29 cellular contexts compared by ENCODE assay signal in genomic region chr4:89267392-89267791, GRCh38. TPM values are rescaled to one million over a fixed set of nuclear protein-coding genes. Genes with fewer than 3 reads are reported as not detected.
"Had no signal": no experiment of that assay in that cellular context is flagged by ENCODE, and none has a peak within 500 bp of the region (broad histone marks: within the 10 kb centered on the region; RNA-seq: fewer than 3 reads in every experiment).

No MANE protein-coding gene starts in this region.

- H3K4me3 ChIP-seq: lower lobe of right lung, mucosa of descending colon, sigmoid colon, smooth muscle cell, thoracic aorta, vagina had no signal

- H3K9me3 ChIP-seq: lower lobe of right lung, mucosa of descending colon, sigmoid colon, thoracic aorta, vagina had no signal

- H3K27ac ChIP-seq: lower lobe of right lung, sigmoid colon, thoracic aorta, vagina had no signal

- H3K9me3 Mint-ChIP-seq: activated CD4-positive, alpha-beta memory T cell treated with anti-CD3 and anti-CD28 coated beads, Interleukin-2, amount 10 ng/mL, durations not matched to agents 7 days and 5 days; dendritic cell treated with granulocyte-macrophage colony-stimulating factor and Interleukin-4, amounts not matched to agents 40 ng/mL and 50 ng/mL, for 4 days; stimulated activated naive B cell treated with anti-CD40 and anti-IgM and Interleukin-4, amounts not matched to agents 10 μg/mL and 1 μg/mL and 100 μg/mL, for 72 hours; T-helper 1 cell treated with Interleukin-12 subunit alpha and Interleukin-12 subunit beta and Interleukin-4 antibody, amounts not matched to agents 30 μg/mL and 1 μg/mL, for 36 hours had no signal

- H3K27me3 Mint-ChIP-seq: activated CD4-positive, alpha-beta memory T cell treated with anti-CD3 and anti-CD28 coated beads, Interleukin-2, amount 10 ng/mL, durations not matched to agents 7 days and 5 days; activated CD4-positive, alpha-beta T cell treated with anti-CD3 and anti-CD28 coated beads, Interleukin-2, amount 10 ng/mL, durations not matched to agents 24 days and 14 days; activated naive CD8-positive, alpha-beta T cell treated with anti-CD3 and anti-CD28 coated beads, Interleukin-2, amount 10 ng/mL, durations not matched to agents 7 days and 5 days; dendritic cell treated with granulocyte-macrophage colony-stimulating factor and Interleukin-4, amounts not matched to agents 40 ng/mL and 50 ng/mL, for 4 days; type B pancreatic cell had no signal

- H3K4me1 ChIP-seq: lower lobe of right lung, sigmoid colon had no signal

- DNase-seq: activated CD4-positive, alpha-beta memory T cell treated with anti-CD3 and anti-CD28 coated beads, Interleukin-2, amount 10 ng/mL, durations not matched to agents 7 days and 5 days; activated CD4-positive, alpha-beta T cell treated with anti-CD3 and anti-CD28 coated beads, Interleukin-2, amount 10 ng/mL, durations not matched to agents 24 days and 14 days; activated CD4-positive, CD25-positive, alpha-beta regulatory T cell; activated naive CD4-positive, alpha-beta T cell; activated naive CD8-positive, alpha-beta T cell treated with anti-CD3 and anti-CD28 coated beads, Interleukin-2, amount 10 ng/mL, durations not matched to agents 7 days and 5 days; amygdala; effector CD8-positive, alpha-beta T cell; foreskin melanocyte; glutamatergic neuron; islet precursor cell; left colon; lower lobe of right lung; mesendoderm; mucosa of descending colon; occipital lobe; posterior cingulate gyrus; sigmoid colon; stimulated activated CD4-positive, alpha-beta T cell treated with anti-CD3 and anti-CD28 coated beads, Interleukin-15, amount 100 ng/mL, for 24 hours; stimulated activated naive B cell treated with anti-CD40 and anti-IgM and Interleukin-4, amounts not matched to agents 10 μg/mL and 1 μg/mL and 100 μg/mL, for 72 hours had no signal

- H3K36me3 ChIP-seq: lower lobe of right lung, sigmoid colon, thoracic aorta, vagina had no signal

- ATAC-seq: esophagus mucosa; left colon; lower lobe of right lung; mucosa of descending colon; stimulated activated naive B cell treated with anti-CD40 and anti-IgM and Interleukin-4, amounts not matched to agents 10 μg/mL and 1 μg/mL and 100 μg/mL, for 72 hours had no signal

- H3K27me3 ChIP-seq: sigmoid colon, vagina had no signal

- H3K27ac Mint-ChIP-seq: activated CD4-positive, alpha-beta T cell treated with anti-CD3 and anti-CD28 coated beads, Interleukin-2, amount 10 ng/mL, durations not matched to agents 24 days and 14 days; activated naive CD8-positive, alpha-beta T cell treated with anti-CD3 and anti-CD28 coated beads, Interleukin-2, amount 10 ng/mL, durations not matched to agents 7 days and 5 days; activated T-helper 2 cell treated with anti-CD3 and anti-CD28 coated beads, Interferon-gamma antibody, Interleukin-2, Interleukin-4, amounts not matched to agents 10 μg/mL and 5 μg/mL and 100 μg/mL, durations not matched to agents 14 hours and 24 hours and 36 hours; dendritic cell treated with granulocyte-macrophage colony-stimulating factor and Interleukin-4, amounts not matched to agents 40 ng/mL and 50 ng/mL, for 4 days; stimulated activated naive B cell treated with anti-CD40 and anti-IgM and Interleukin-4, amounts not matched to agents 10 μg/mL and 1 μg/mL and 100 μg/mL, for 72 hours; T-helper 1 cell treated with Interleukin-12 subunit alpha and Interleukin-12 subunit beta and Interleukin-4 antibody, amounts not matched to agents 30 μg/mL and 1 μg/mL, for 36 hours; type B pancreatic cell had no signal

- H3K36me3 Mint-ChIP-seq: stimulated activated naive B cell treated with anti-CD40 and anti-IgM and Interleukin-4, amounts not matched to agents 10 μg/mL and 1 μg/mL and 100 μg/mL, for 72 hours; type B pancreatic cell had no signal

- H3K4me3 Mint-ChIP-seq: activated CD4-positive, alpha-beta memory T cell treated with anti-CD3 and anti-CD28 coated beads, Interleukin-2, amount 10 ng/mL, durations not matched to agents 7 days and 5 days; activated CD4-positive, alpha-beta T cell treated with anti-CD3 and anti-CD28 coated beads, Interleukin-2, amount 10 ng/mL, durations not matched to agents 24 days and 14 days; activated naive CD8-positive, alpha-beta T cell treated with anti-CD3 and anti-CD28 coated beads, Interleukin-2, amount 10 ng/mL, durations not matched to agents 7 days and 5 days; dendritic cell treated with granulocyte-macrophage colony-stimulating factor and Interleukin-4, amounts not matched to agents 40 ng/mL and 50 ng/mL, for 4 days; neural crest cell; stimulated activated naive B cell treated with anti-CD40 and anti-IgM and Interleukin-4, amounts not matched to agents 10 μg/mL and 1 μg/mL and 100 μg/mL, for 72 hours; T-helper 1 cell treated with Interleukin-12 subunit alpha and Interleukin-12 subunit beta and Interleukin-4 antibody, amounts not matched to agents 30 μg/mL and 1 μg/mL, for 36 hours; type B pancreatic cell had no signal

- H3K4me1 Mint-ChIP-seq: neural crest cell had no signal

RNA-seq across cellular contexts. Expression of gene GPRIN3, which starts 40.2 kb away (rescaled TPM):
- total RNA-seq: bronchial epithelial cell had no signal
